In genomic region chr3:99714575-99714974, GRCh38 we compare ENCODE assay signal across 19 cellular contexts.
"Had no signal": no experiment of that assay in that cellular context is flagged by ENCODE, and none has a peak within 500 bp of the region (broad histone marks: within the 10 kb centered on the region; RNA-seq: fewer than 3 reads in every experiment).

No MANE protein-coding gene starts in this region.

- H3K27me3 ChIP-seq: heart right ventricle, pancreas, tibial nerve had no signal

- H3K4me3 ChIP-seq: heart right ventricle, pancreas, smooth muscle cell, tibial nerve had no signal

- H3K36me3 Mint-ChIP-seq: memory B cell; naive thymus-derived CD4-positive, alpha-beta T cell; stimulated activated effector memory CD8-positive, alpha-beta T cell treated with anti-CD3 and anti-CD28 coated beads, Interleukin-12 subunit alpha, Interleukin-12 subunit beta, amount 100 ng/mL, for 72 hours had no signal

- H3K9me3 ChIP-seq: heart right ventricle, pancreas, tibial nerve had no signal

- H3K4me2 ChIP-seq: smooth muscle cell had no signal

- H3K9me3 Mint-ChIP-seq: central memory CD8-positive, alpha-beta T cell; memory B cell; neural crest cell; stimulated activated effector memory CD8-positive, alpha-beta T cell treated with anti-CD3 and anti-CD28 coated beads, Interleukin-12 subunit alpha, Interleukin-12 subunit beta, amount 100 ng/mL, for 72 hours had no signal

- H3K4me1 ChIP-seq: pancreas had no signal

- H3K4me1 Mint-ChIP-seq: central memory CD8-positive, alpha-beta T cell; memory B cell; naive thymus-derived CD4-positive, alpha-beta T cell; stimulated activated effector memory CD8-positive, alpha-beta T cell treated with anti-CD3 and anti-CD28 coated beads, Interleukin-12 subunit alpha, Interleukin-12 subunit beta, amount 100 ng/mL, for 72 hours had no signal

- H3K27ac ChIP-seq: heart right ventricle, pancreas had no signal

- H3K36me3 ChIP-seq: heart right ventricle, pancreas, tibial nerve had no signal

- H3K4me3 Mint-ChIP-seq: central memory CD8-positive, alpha-beta T cell; memory B cell; naive thymus-derived CD4-positive, alpha-beta T cell; neural crest cell; stimulated activated effector memory CD8-positive, alpha-beta T cell treated with anti-CD3 and anti-CD28 coated beads, Interleukin-12 subunit alpha, Interleukin-12 subunit beta, amount 100 ng/mL, for 72 hours had no signal

- H3K27ac Mint-ChIP-seq: memory B cell; naive thymus-derived CD4-positive, alpha-beta T cell; progenitor cell of endocrine pancreas; stimulated activated effector memory CD8-positive, alpha-beta T cell treated with anti-CD3 and anti-CD28 coated beads, Interleukin-12 subunit alpha, Interleukin-12 subunit beta, amount 100 ng/mL, for 72 hours had no signal

- ATAC-seq: naive thymus-derived CD4-positive, alpha-beta T cell; pancreas; stimulated activated effector memory CD8-positive, alpha-beta T cell treated with anti-CD3 and anti-CD28 coated beads, Interleukin-12 subunit alpha, Interleukin-12 subunit beta, amount 100 ng/mL, for 72 hours; stimulated activated naive CD8-positive, alpha-beta T cell treated with anti-CD3 and anti-CD28 coated beads, Interleukin-15, Interleukin-2, amounts not matched to agents 100 U/mL and 50 U/mL, for 24 hours had no signal

- H3K27me3 Mint-ChIP-seq: progenitor cell of endocrine pancreas had no signal

- DNase-seq: erythroblast; foreskin melanocyte; heart right ventricle; hypothalamus; kidney glomerular epithelial cell; midbrain; naive thymus-derived CD4-positive, alpha-beta T cell; pancreas; right cardiac atrium; stimulated activated CD4-positive, alpha-beta T cell treated with anti-CD3 and anti-CD28 coated beads, Interleukin-2, amount 100 ng/mL, for 48 hours; stimulated activated CD8-positive, alpha-beta memory T cell treated with anti-CD3 and anti-CD28 coated beads, Interleukin-4, amount 100 ng/mL, for 48 hours; stimulated activated naive CD8-positive, alpha-beta T cell treated with anti-CD3 and anti-CD28 coated beads, Interleukin-15, Interleukin-2, amounts not matched to agents 100 U/mL and 50 U/mL, for 24 hours had no signal
